In genomic region chr6:15026832-15027231, GRCh38 we compare ENCODE assay signal across 9 cellular contexts.
DNase-seq lines count a peak whose midpoint lies in the region; ATAC-seq and TF ChIP-seq lines count a peak whose summit lies in the region.
"Had no signal": no experiment of that assay in that cellular context is flagged by ENCODE, and none has a peak within 500 bp of the region (broad histone marks: within the 10 kb centered on the region; RNA-seq: fewer than 3 reads in every experiment).

No MANE protein-coding gene starts in this region.

- DNase-seq in EH (ENCODE audit: low read depth) = peak; percentile 55
- peak; percentile 41 for DNase-seq in NCI-H2107 (lab: John Stamatoyannopoulos, UW)
- peak; percentile 68 for DNase-seq in astrocyte of the spinal cord (ENCODE audit: low read depth, low spot score)
- peak; percentile 32 for DNase-seq in lung (ENCODE audit: low spot score)
- DNase-seq in endothelial cell (ENCODE audit: low spot score) = no peak
- DNase-seq in spleen = no peak
- no peak for DNase-seq in 8988T

- H3K4me1 ChIP-seq in lung (ENCODE audit: control insufficient read depth in 2 of 2, insufficient read depth in 2 of 2, low read length in 2 of 2) (peaks cover 0 to 3% of the 10 kb centered on the region in 2 donors), spleen (peaks cover 0 to 12% (median 0%) of the 10 kb centered on the region in 6 donors)

- ATAC-seq in lung (ENCODE audit: insufficient read depth, low FRiP score) = no peak
- no peak for ATAC-seq in GM21526 (IDR thresholded peaks at IDR 0.05; ENCODE audit: low FRiP score, unreplicated experiment)

- H3K4me3 Mint-ChIP-seq in endothelial cell (ENCODE audit: unreplicated experiment) = no peak overlapping the region
- H3K4me3 Mint-ChIP-seq: T-helper 2 cell treated with Interferon-gamma antibody and Interleukin-4, amounts not matched to agents 5 μg/mL and 100 μg/mL, for 36 hours had no signal

- intact Hi-C loops in spleen (cut with DNase I; ENCODE audit: low total_unique reads) = no loop called here

- H3K27ac ChIP-seq in lung (ENCODE audit: low read depth in 1 of 2, low read length in 1 of 2) (no peak overlapping the region), spleen (no peak overlapping the region)

- H3K9me3 ChIP-seq in lung (ENCODE audit: control insufficient read depth in 2 of 2, insufficient read depth in 1 of 2, low read length in 1 of 2) (peaks cover 0 to 1% of the 10 kb centered on the region in 2 donors), spleen (peaks cover 0 to 9% (median 0%) of the 10 kb centered on the region in 8 donors)

- TF ChIP-seq POLR2A in spleen (IDR thresholded peaks at IDR 0.05) = no peak

- no peaks in the 10 kb centered on the region for H3K27me3 ChIP-seq in lung (ENCODE audit: control insufficient read depth, insufficient read depth)
- H3K27me3 ChIP-seq in spleen (replicated peaks in 1 of 7) = no peaks in the 10 kb centered on the region

- H3K36me3 Mint-ChIP-seq in endothelial cell (ENCODE audit: low read depth, unreplicated experiment) = no peaks in the 10 kb centered on the region

- H3K4me3 ChIP-seq in astrocyte of the spinal cord (ENCODE audit: low read depth, low read length) (no peak overlapping the region), lung (no peak overlapping the region), spleen (no peak overlapping the region)

- H3K27me3 Mint-ChIP-seq in endothelial cell (ENCODE audit: unreplicated experiment) = no peaks in the 10 kb centered on the region

- in situ Hi-C loops in astrocyte of the spinal cord (cut with HindIII; ENCODE audit: low sequenced_read_pairs) = no loop called here

- WGBS in lung, 2 donors = 42 to 58% methylated on average over 6 of the region's 6 CpGs
- WGBS in spleen, 5 donors = 69 to 87% (median 83%) methylated on average over 6 of the region's 6 CpGs

- TF ChIP-seq CTCF in astrocyte of the spinal cord (IDR thresholded peaks at IDR 0.05; ENCODE audit: low read depth, low read length) (no peak), lung (IDR thresholded peaks at IDR 0.05; ENCODE audit: control extremely low read depth, extremely low read depth) (no peak), endothelial cell (IDR thresholded peaks at IDR 0.05; ENCODE audit: unreplicated experiment) (no peak), spleen (IDR thresholded peaks at IDR 0.05 in 8 of 11, conservative IDR thresholded peaks at IDR 0.05 in 3 of 11) (no peak)

- H3K9me3 Mint-ChIP-seq in endothelial cell (ENCODE audit: unreplicated experiment) = no peaks in the 10 kb centered on the region

- no peak overlapping the region for H3K27ac Mint-ChIP-seq in endothelial cell (ENCODE audit: unreplicated experiment)
- H3K27ac Mint-ChIP-seq: T-helper 2 cell treated with Interferon-gamma antibody and Interleukin-4, amounts not matched to agents 5 μg/mL and 100 μg/mL, for 36 hours had no signal

- peaks cover 6% of the 10 kb centered on the region for H3K4me1 Mint-ChIP-seq in endothelial cell (ENCODE audit: unreplicated experiment)

- H3K36me3 ChIP-seq in lung (ENCODE audit: control insufficient read depth in 2 of 2, insufficient read depth in 2 of 2, low read length in 2 of 2) (no peaks in the 10 kb centered on the region), spleen (no peaks in the 10 kb centered on the region)

Comparison
In these comparisons a context has a peak if more than half of its experiments do, and no peak if none do; other contexts are left out.
1. DNase-seq: peak in EH (single experiment), NCI-H2107 (single experiment), astrocyte of the spinal cord (single experiment) and lung (single experiment); none in endothelial cell (single experiment), spleen (single experiment) and 8988T (single experiment).